ENCODE assay signal across 20 cellular contexts in genomic region chr2:230734247-230735175, GRCh38. TPM values are rescaled to one million over a fixed set of nuclear protein-coding genes. Genes with fewer than 3 reads are reported as not detected.
A peak's percentile ranks its signal among the peaks of the same experiment; 100 is the strongest.
DNase-seq lines count a peak whose midpoint lies in the region; ATAC-seq, FAIRE-seq and TF ChIP-seq lines count a peak whose summit lies in the region.
"Had no signal": no experiment of that assay in that cellular context is flagged by ENCODE, and none has a peak within 500 bp of the region (broad histone marks: within the 10 kb centered on the region; RNA-seq: fewer than 3 reads in every experiment).

No MANE protein-coding gene starts in this region.

- ATAC-seq in CD4-positive, CD25-positive, alpha-beta regulatory T cell (ENCODE audit: low read depth in 2 of 2): no peak
- no peak for ATAC-seq in naive B cell (ENCODE audit: low read depth in 2 of 2)
- ATAC-seq in HG02840 (IDR thresholded peaks at IDR 0.05; ENCODE audit: low FRiP score, unreplicated experiment): no peak
- no peak for ATAC-seq in HG02981 (IDR thresholded peaks at IDR 0.05; ENCODE audit: unreplicated experiment)
- ATAC-seq: left lung had no signal

- no peaks in the 10 kb centered on the region for H3K9me3 Mint-ChIP-seq in CD4-positive, CD25-positive, alpha-beta regulatory T cell
- H3K9me3 Mint-ChIP-seq in activated T-helper 2 cell treated with anti-CD3 and anti-CD28 coated beads, Interferon-gamma antibody, Interleukin-2, Interleukin-4, amounts not matched to agents 10 μg/mL and 5 μg/mL and 100 μg/mL, durations not matched to agents 14 hours and 24 hours and 36 hours: no peaks in the 10 kb centered on the region
- H3K9me3 Mint-ChIP-seq in naive B cell: no peaks in the 10 kb centered on the region

- H3K4me3 ChIP-seq in CD4-positive, CD25-positive, alpha-beta regulatory T cell (ENCODE audit: low read depth, low read length): peak overlapping the region; percentile 7
- H3K4me3 ChIP-seq: left lung, skin epidermis, testis had no signal

- H3K4me1 Mint-ChIP-seq in CD4-positive, CD25-positive, alpha-beta regulatory T cell: peaks cover 61 to 87% (median 79%) of the 10 kb centered on the region in 4 donors
- peaks cover 65% of the 10 kb centered on the region for H3K4me1 Mint-ChIP-seq in activated T-helper 2 cell treated with anti-CD3 and anti-CD28 coated beads, Interferon-gamma antibody, Interleukin-2, Interleukin-4, amounts not matched to agents 10 μg/mL and 5 μg/mL and 100 μg/mL, durations not matched to agents 14 hours and 24 hours and 36 hours (ENCODE audit: low read depth)
- peaks cover 52 to 75% (median 68%) of the 10 kb centered on the region in 3 donors for H3K4me1 Mint-ChIP-seq in naive B cell

- peaks cover 60% of the 10 kb centered on the region for H3K4me1 ChIP-seq in CD4-positive, CD25-positive, alpha-beta regulatory T cell (ENCODE audit: control insufficient read depth, insufficient read depth, low read length, poor library complexity, severe bottlenecking)

- no peak for DNase-seq in CD4-positive, CD25-positive, alpha-beta regulatory T cell
- no peak for DNase-seq in GM12891 (ENCODE audit: insufficient read length, low spot score)
- DNase-seq in activated T-helper 2 cell treated with anti-CD3 and anti-CD28 coated beads, Interferon-gamma antibody, Interleukin-2, Interleukin-4, amounts not matched to agents 10 μg/mL and 5 μg/mL and 100 μg/mL, durations not matched to agents 14 hours and 24 hours and 36 hours (ENCODE audit: low spot score): no peak
- no peak for DNase-seq in naive B cell
- no peak for DNase-seq in ureter (ENCODE audit: low spot score)
- DNase-seq: AML-193; anterior cingulate cortex; GF-D8; IMR-90; left lung; NCI-H1930; NCI-H524; Right ventricle myocardium superior; stimulated activated CD4-positive, alpha-beta T cell treated with anti-CD3 and anti-CD28 coated beads, Interleukin-4, amount 100 ng/mL, for 24 hours; testis had no signal

- peak; percentile 33 for FAIRE-seq in GM12891 (lab: Jason Lieb, UNC)
- FAIRE-seq: GM12892 had no signal

- peak overlapping the region in 3 of 4 donors; percentile 33 to 71 (median 66) for H3K4me3 Mint-ChIP-seq in CD4-positive, CD25-positive, alpha-beta regulatory T cell
- no peak overlapping the region for H3K4me3 Mint-ChIP-seq in activated T-helper 2 cell treated with anti-CD3 and anti-CD28 coated beads, Interferon-gamma antibody, Interleukin-2, Interleukin-4, amounts not matched to agents 10 μg/mL and 5 μg/mL and 100 μg/mL, durations not matched to agents 14 hours and 24 hours and 36 hours (ENCODE audit: low read depth)
- peak overlapping the region in 3 of 8 donors; percentile 6 to 52 (median 12) for H3K4me3 Mint-ChIP-seq in naive B cell

- TF ChIP-seq POLR2A in GM12891 (IDR thresholded peaks at IDR 0.05; ENCODE audit: low read depth, low read length): no peak

- no peaks in the 10 kb centered on the region for H3K36me3 ChIP-seq in CD4-positive, CD25-positive, alpha-beta regulatory T cell (ENCODE audit: control insufficient read depth, insufficient read depth, low read length)

- H3K36me3 Mint-ChIP-seq in CD4-positive, CD25-positive, alpha-beta regulatory T cell: peaks cover 20% of the 10 kb centered on the region
- H3K36me3 Mint-ChIP-seq in activated T-helper 2 cell treated with anti-CD3 and anti-CD28 coated beads, Interferon-gamma antibody, Interleukin-2, Interleukin-4, amounts not matched to agents 10 μg/mL and 5 μg/mL and 100 μg/mL, durations not matched to agents 14 hours and 24 hours and 36 hours (ENCODE audit: low read depth): peaks cover 64% of the 10 kb centered on the region
- no peaks in the 10 kb centered on the region for H3K36me3 Mint-ChIP-seq in naive B cell

- no peaks in the 10 kb centered on the region for H3K9me3 ChIP-seq in CD4-positive, CD25-positive, alpha-beta regulatory T cell (ENCODE audit: control insufficient read depth in 2 of 2, low read length in 2 of 2)
- H3K9me3 ChIP-seq: left lung, testis had no signal

- H3K27ac ChIP-seq in CD4-positive, CD25-positive, alpha-beta regulatory T cell (ENCODE audit: insufficient read depth, low read length, poor library complexity, severe bottlenecking): no peak overlapping the region
- H3K27ac ChIP-seq: left lung, parathyroid adenoma, skin epidermis, testis had no signal

- H3K27me3 Mint-ChIP-seq in CD4-positive, CD25-positive, alpha-beta regulatory T cell: no peaks in the 10 kb centered on the region
- no peaks in the 10 kb centered on the region for H3K27me3 Mint-ChIP-seq in activated T-helper 2 cell treated with anti-CD3 and anti-CD28 coated beads, Interferon-gamma antibody, Interleukin-2, Interleukin-4, amounts not matched to agents 10 μg/mL and 5 μg/mL and 100 μg/mL, durations not matched to agents 14 hours and 24 hours and 36 hours (ENCODE audit: low read depth)
- H3K27me3 Mint-ChIP-seq in naive B cell: no peaks in the 10 kb centered on the region

- intact Hi-C loops in activated T-helper 2 cell treated with anti-CD3 and anti-CD28 coated beads, Interferon-gamma antibody, Interleukin-2, Interleukin-4, amounts not matched to agents 10 μg/mL and 5 μg/mL and 100 μg/mL, durations not matched to agents 14 hours and 24 hours and 36 hours (cut with micrococcal nuclease): loop anchor here (5.0 kb wide), 1 partner anchor 38 kb away; no protein-coding TSS in a partner anchor

- H3K27me3 ChIP-seq in CD4-positive, CD25-positive, alpha-beta regulatory T cell (ENCODE audit: control insufficient read depth, insufficient read depth, low read length): no peaks in the 10 kb centered on the region
- H3K27me3 ChIP-seq: left lung, testis had no signal

- H3K27ac Mint-ChIP-seq in CD4-positive, CD25-positive, alpha-beta regulatory T cell: peak overlapping the region; percentile 37 to 74 (median 48)
- peak overlapping the region; percentile 47 for H3K27ac Mint-ChIP-seq in activated T-helper 2 cell treated with anti-CD3 and anti-CD28 coated beads, Interferon-gamma antibody, Interleukin-2, Interleukin-4, amounts not matched to agents 10 μg/mL and 5 μg/mL and 100 μg/mL, durations not matched to agents 14 hours and 24 hours and 36 hours
- H3K27ac Mint-ChIP-seq in naive B cell: peak overlapping the region in 4 of 6 donors; percentile 47 to 90 (median 63)

TF ChIP-seq in GM12891, 5 proteins besides CTCF, POLR2A, EP300 and RAD21:
- TF ChIP-seq SPI1 (IDR thresholded peaks at IDR 0.05; ENCODE audit: low read depth, low read length) (0 out of 2 replicates have a peak, but pooled peaks have one; percentile 9), PAX5 (IDR thresholded peaks at IDR 0.05; ENCODE audit: insufficient read depth, low read length, severe bottlenecking) (no peak)

RNA-seq across cellular contexts. Expression of gene CAB39, which starts 21.9 kb away (rescaled TPM):
- 114 TPM for total RNA-seq in CD4-positive, CD25-positive, alpha-beta regulatory T cell
- polyA plus RNA-seq in CD4-positive, CD25-positive, alpha-beta regulatory T cell: 10 to 100 TPM; 64.3 to 88.4 (median 78.3) TPM
- 40.5 TPM for polyA plus RNA-seq in GM12891 (2012; ENCODE audit: low read depth, missing spikeins)
- 173 and 176 TPM in 2 replicates for total RNA-seq in activated T-helper 2 cell treated with anti-CD3 and anti-CD28 coated beads, Interferon-gamma antibody, Interleukin-2, Interleukin-4, amounts not matched to agents 10 μg/mL and 5 μg/mL and 100 μg/mL, durations not matched to agents 14 hours and 24 hours and 36 hours
- polyA plus RNA-seq in naive B cell (ENCODE audit: low read depth in 6 of 6): 10 to 100 TPM; 28.6 to 53.0 (median 43.6) TPM
- total RNA-seq in ureter: 85.8 TPM
